1 cellular context compared by ENCODE assay signal in genomic region chr18:79406708-79407107, GRCh38.
TF ChIP-seq lines count a peak whose summit lies in the region.

No MANE protein-coding gene starts in this region.

TF ChIP-seq in HepG2, 621 proteins besides CTCF, POLR2A, EP300 and RAD21 (continued from another document):
- no peak for TF ChIP-seq ZBTB4 (CRISPR knock-in tag; IDR thresholded peaks at IDR 0.05; ENCODE audit: borderline replicate concordance)
- TF ChIP-seq ZBTB49 (CRISPR knock-in tag; IDR thresholded peaks at IDR 0.05; ENCODE audit: borderline replicate concordance), result no peak
- TF ChIP-seq ZBTB2 (CRISPR knock-in tag; IDR thresholded peaks at IDR 0.05; ENCODE audit: low read depth), result no peak
- no peak for TF ChIP-seq ZNF253 (CRISPR knock-in tag; IDR thresholded peaks at IDR 0.05; ENCODE audit: borderline replicate concordance)
